9 cellular contexts compared by ENCODE assay signal in the genomic region with DNA sequence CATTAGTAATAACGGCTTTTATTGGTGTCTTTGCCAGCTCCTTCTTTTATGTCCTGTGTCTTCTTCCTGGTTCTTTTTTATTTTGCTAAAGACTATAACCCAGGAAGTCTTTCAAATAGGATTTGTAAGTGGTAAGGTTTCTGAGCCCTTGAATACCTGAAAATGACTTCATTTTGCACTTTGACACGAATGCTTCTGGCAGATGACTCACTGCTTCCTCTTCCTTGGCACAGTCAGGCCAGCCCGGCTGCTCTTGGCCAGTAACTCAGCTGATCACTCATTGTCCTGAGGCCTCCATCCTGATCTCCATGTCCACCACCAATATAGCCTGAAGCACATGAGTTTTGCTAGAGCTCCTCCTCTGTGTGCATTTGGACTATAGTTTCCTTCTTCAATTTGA. TPM values are rescaled to one million over a fixed set of nuclear protein-coding genes. Genes with fewer than 3 reads are reported as not detected.
A peak's percentile ranks its signal among the peaks of the same experiment; 100 is the strongest.
DNase-seq lines count a peak whose midpoint lies in the region; ATAC-seq and TF ChIP-seq lines count a peak whose summit lies in the region.
"Had no signal": no experiment of that assay in that cellular context is flagged by ENCODE, and none has a peak within 500 bp of the region (broad histone marks: within the 10 kb centered on the region; RNA-seq: fewer than 3 reads in every experiment).

No MANE protein-coding gene starts in this region.

- H3K36me3 Mint-ChIP-seq in activated T-helper 1 cell treated with anti-CD3 and anti-CD28 coated beads, Interleukin-12 subunit alpha, Interleukin-12 subunit beta, Interleukin-2, Interleukin-4 antibody, amounts not matched to agents 30 ng/mL and 10 ng/mL and 1 ng/mL, durations not matched to agents 14 hours and 24 hours and 36 hours (ENCODE audit: low read depth), result no peaks in the 10 kb centered on the region
- peaks cover 2% of the 10 kb centered on the region for H3K36me3 Mint-ChIP-seq in activated CD8-positive, alpha-beta T cell treated with anti-CD3 and anti-CD28 coated beads for 36 hours (ENCODE audit: low read depth)

- CTCF ChIA-PET in activated CD8-positive, alpha-beta T cell treated with anti-CD3 and anti-CD28 coated beads for 36 hours (lab: Charles Lee), result interaction anchor here (0.9 to 1.4 kb wide), 2 partner anchors 18 to 20 kb away, joined by 3 to 5 read pairs; no protein-coding TSS in a partner anchor

- H3K27ac ChIP-seq in right cardiac atrium (ENCODE audit: low read length), result no peak overlapping the region
- no peak overlapping the region for H3K27ac ChIP-seq in thoracic aorta

- no peaks in the 10 kb centered on the region for H3K36me3 ChIP-seq in adipocyte (ENCODE audit: control insufficient read depth, insufficient read depth, low read length, severe bottlenecking)
- H3K36me3 ChIP-seq in thoracic aorta, result peaks cover 16% of the 10 kb centered on the region

- no peak overlapping the region for H3K27ac Mint-ChIP-seq in activated T-helper 1 cell treated with anti-CD3 and anti-CD28 coated beads, Interleukin-12 subunit alpha, Interleukin-12 subunit beta, Interleukin-2, Interleukin-4 antibody, amounts not matched to agents 30 ng/mL and 10 ng/mL and 1 ng/mL, durations not matched to agents 14 hours and 24 hours and 36 hours
- H3K27ac Mint-ChIP-seq in activated CD8-positive, alpha-beta T cell treated with anti-CD3 and anti-CD28 coated beads for 36 hours, result no peak overlapping the region

- intact Hi-C loops in right cardiac atrium (cut with DNase I), result no loop called here
- intact Hi-C loops in activated T-helper 1 cell treated with anti-CD3 and anti-CD28 coated beads, Interleukin-12 subunit alpha, Interleukin-12 subunit beta, Interleukin-2, Interleukin-4 antibody, amounts not matched to agents 30 ng/mL and 10 ng/mL and 1 ng/mL, durations not matched to agents 14 hours and 24 hours and 36 hours (cut with micrococcal nuclease), result no loop called here
- intact Hi-C loops in activated CD8-positive, alpha-beta T cell treated with anti-CD3 and anti-CD28 coated beads for 36 hours (cut with micrococcal nuclease), result no loop called here

- H3K4me1 ChIP-seq in adipocyte (ENCODE audit: control insufficient read depth, insufficient read depth, low read length) (peaks cover 17% of the 10 kb centered on the region), right cardiac atrium (ENCODE audit: control insufficient read depth, insufficient read depth, low read length) (no peaks in the 10 kb centered on the region), thoracic aorta (ENCODE audit: control insufficient read depth in 1 of 2, low read depth in 2 of 2) (peaks cover 0 to 13% of the 10 kb centered on the region in 2 donors)

- H3K4me3 Mint-ChIP-seq in activated T-helper 1 cell treated with anti-CD3 and anti-CD28 coated beads, Interleukin-12 subunit alpha, Interleukin-12 subunit beta, Interleukin-2, Interleukin-4 antibody, amounts not matched to agents 30 ng/mL and 10 ng/mL and 1 ng/mL, durations not matched to agents 14 hours and 24 hours and 36 hours, result no peak overlapping the region
- no peak overlapping the region for H3K4me3 Mint-ChIP-seq in activated CD8-positive, alpha-beta T cell treated with anti-CD3 and anti-CD28 coated beads for 36 hours
- H3K4me3 Mint-ChIP-seq: neural crest cell had no signal

- no peak for TF ChIP-seq CTCF in thoracic aorta (IDR thresholded peaks at IDR 0.05)
- TF ChIP-seq CTCF in activated CD8-positive, alpha-beta T cell treated with anti-CD3 and anti-CD28 coated beads for 36 hours (IDR thresholded peaks at IDR 0.05), result no peak

- H3K9ac ChIP-seq in adipocyte (ENCODE audit: low read length), result no peak overlapping the region

- DNase-seq in HS-5 (ENCODE audit: low read depth) (peak; percentile 72), adipocyte (ENCODE audit: low read depth) (peak; percentile 80), right cardiac atrium (peak in 2 of 3 donors; percentile 46 to 69), thoracic aorta (ENCODE audit: low spot score) (no peak), NCI-H128 (lab: John Stamatoyannopoulos, UW; ENCODE audit: unreplicated experiment) (no peak)
- DNase-seq in activated T-helper 1 cell treated with anti-CD3 and anti-CD28 coated beads, Interleukin-12 subunit alpha, Interleukin-12 subunit beta, Interleukin-2, Interleukin-4 antibody, amounts not matched to agents 30 ng/mL and 10 ng/mL and 1 ng/mL, durations not matched to agents 14 hours and 24 hours and 36 hours (ENCODE audit: low spot score), result no peak
- DNase-seq in activated CD8-positive, alpha-beta T cell treated with anti-CD3 and anti-CD28 coated beads for 36 hours, result no peak
- DNase-seq: NCI-H774 had no signal

- 37% methylated on average over 3 of the region's 3 CpGs for WGBS in right cardiac atrium

- H3K9me3 Mint-ChIP-seq in activated T-helper 1 cell treated with anti-CD3 and anti-CD28 coated beads, Interleukin-12 subunit alpha, Interleukin-12 subunit beta, Interleukin-2, Interleukin-4 antibody, amounts not matched to agents 30 ng/mL and 10 ng/mL and 1 ng/mL, durations not matched to agents 14 hours and 24 hours and 36 hours, result peaks cover 11% of the 10 kb centered on the region
- peaks cover 9% of the 10 kb centered on the region for H3K9me3 Mint-ChIP-seq in activated CD8-positive, alpha-beta T cell treated with anti-CD3 and anti-CD28 coated beads for 36 hours

- H3K9me3 ChIP-seq in adipocyte (ENCODE audit: control insufficient read depth, low read length), result peaks cover 7% of the 10 kb centered on the region
- peaks cover 1% of the 10 kb centered on the region for H3K9me3 ChIP-seq in right cardiac atrium (ENCODE audit: control insufficient read depth, low read length)
- H3K9me3 ChIP-seq in thoracic aorta, result no peaks in the 10 kb centered on the region

- H3K4me1 Mint-ChIP-seq in activated T-helper 1 cell treated with anti-CD3 and anti-CD28 coated beads, Interleukin-12 subunit alpha, Interleukin-12 subunit beta, Interleukin-2, Interleukin-4 antibody, amounts not matched to agents 30 ng/mL and 10 ng/mL and 1 ng/mL, durations not matched to agents 14 hours and 24 hours and 36 hours (ENCODE audit: low read depth), result no peaks in the 10 kb centered on the region
- no peaks in the 10 kb centered on the region for H3K4me1 Mint-ChIP-seq in activated CD8-positive, alpha-beta T cell treated with anti-CD3 and anti-CD28 coated beads for 36 hours (ENCODE audit: low read depth)
- H3K4me1 Mint-ChIP-seq: neural crest cell had no signal

- ATAC-seq in right cardiac atrium, result peak in 1 of 2 donors; percentile 88
- peak; percentile 61 for ATAC-seq in thoracic aorta (ENCODE audit: insufficient number of reproducible peaks, low FRiP score, low read depth)
- ATAC-seq in activated CD8-positive, alpha-beta T cell treated with anti-CD3 and anti-CD28 coated beads for 36 hours, result no peak

- POLR2A ChIA-PET in activated CD8-positive, alpha-beta T cell treated with anti-CD3 and anti-CD28 coated beads for 36 hours (lab: Charles Lee), result no interaction called here

- H3K4me3 ChIP-seq in adipocyte (ENCODE audit: low read length) (no peak overlapping the region), right cardiac atrium (ENCODE audit: low read length) (no peak overlapping the region), thoracic aorta (no peak overlapping the region)

- no peaks in the 10 kb centered on the region for H3K27me3 ChIP-seq in adipocyte (replicated peaks; ENCODE audit: control insufficient read depth, insufficient read depth, low read length)
- no peaks in the 10 kb centered on the region for H3K27me3 ChIP-seq in right cardiac atrium (ENCODE audit: control insufficient read depth, insufficient read depth)
- no peaks in the 10 kb centered on the region for H3K27me3 ChIP-seq in thoracic aorta (replicated peaks; ENCODE audit: insufficient read depth)

- peaks cover 3% of the 10 kb centered on the region for H3K27me3 Mint-ChIP-seq in activated T-helper 1 cell treated with anti-CD3 and anti-CD28 coated beads, Interleukin-12 subunit alpha, Interleukin-12 subunit beta, Interleukin-2, Interleukin-4 antibody, amounts not matched to agents 30 ng/mL and 10 ng/mL and 1 ng/mL, durations not matched to agents 14 hours and 24 hours and 36 hours (ENCODE audit: insufficient read depth)
- H3K27me3 Mint-ChIP-seq in activated CD8-positive, alpha-beta T cell treated with anti-CD3 and anti-CD28 coated beads for 36 hours, result peaks cover 6% of the 10 kb centered on the region

RNA-seq across cellular contexts. Expression of gene NR2E3, which starts 48.7 kb away (rescaled TPM):
- under 1 TPM in 1 of 4 donors, not detected in 3; 0.12 TPM for total RNA-seq in right cardiac atrium
- polyA plus RNA-seq in right cardiac atrium, result 0.05 TPM
- under 1 TPM; 0.27 to 0.92 TPM for total RNA-seq in thoracic aorta
- not detected in 2 replicates for total RNA-seq in activated T-helper 1 cell treated with anti-CD3 and anti-CD28 coated beads, Interleukin-12 subunit alpha, Interleukin-12 subunit beta, Interleukin-2, Interleukin-4 antibody, amounts not matched to agents 30 ng/mL and 10 ng/mL and 1 ng/mL, durations not matched to agents 14 hours and 24 hours and 36 hours
- not detected for total RNA-seq in activated CD8-positive, alpha-beta T cell treated with anti-CD3 and anti-CD28 coated beads for 36 hours
- total RNA-seq: neural crest cell had no signal

Comparison
In these comparisons a context has a peak if more than half of its experiments do, and no peak if none do; other contexts are left out.
1. DNase-seq: peak in HS-5 (single experiment), adipocyte (single experiment) and right cardiac atrium (2 of 3); none in thoracic aorta (single experiment), activated T-helper 1 cell treated with anti-CD3 and anti-CD28 coated beads, Interleukin-12 subunit alpha, Interleukin-12 subunit beta, Interleukin-2, Interleukin-4 antibody, amounts not matched to agents 30 ng/mL and 10 ng/mL and 1 ng/mL, durations not matched to agents 14 hours and 24 hours and 36 hours (single experiment), NCI-H128 (single experiment) and activated CD8-positive, alpha-beta T cell treated with anti-CD3 and anti-CD28 coated beads for 36 hours (single experiment).